Comparison of ENCODE assay signal across 29 cellular contexts in genomic region chr1:116278541-116278866, GRCh38.
"Had no signal": no experiment of that assay in that cellular context is flagged by ENCODE, and none has a peak within 500 bp of the region (broad histone marks: within the 10 kb centered on the region; RNA-seq: fewer than 3 reads in every experiment).

No MANE protein-coding gene starts in this region.

- H3K27me3 ChIP-seq: ascending aorta, breast epithelium, cardiac muscle cell, colonic mucosa, foreskin keratinocyte, gastrocnemius medialis, heart left ventricle had no signal

- H3K4me3 ChIP-seq: ascending aorta, breast epithelium, cardiac muscle cell, colonic mucosa, gastrocnemius medialis, heart left ventricle had no signal

- H3K27ac ChIP-seq: ascending aorta, breast epithelium, cardiac muscle cell, colonic mucosa, foreskin keratinocyte, gastrocnemius medialis, heart left ventricle, WERI-Rb-1 had no signal

- DNase-seq: activated B cell treated with CpG ODN at 0.5 μM for 24 hours; activated CD4-positive, alpha-beta T cell treated with anti-CD3 and anti-CD28 coated beads for 48 hours; activated CD4-positive, alpha-beta T cell treated with anti-CD3 and anti-CD28 coated beads, Interleukin-2, amount 50 U/mL, for 1 hour; activated CD4-positive, alpha-beta T cell treated with anti-CD3 and anti-CD28 coated beads, Interleukin-2, amount 50 U/mL, for 48 hours; activated CD8-positive, alpha-beta memory T cell treated with anti-CD3 and anti-CD28 coated beads for 24 hours; activated CD8-positive, alpha-beta memory T cell treated with anti-CD3 and anti-CD28 coated beads, Interleukin-2, amount 50 U/mL, for 4 hours; activated CD8-positive, alpha-beta T cell treated with anti-CD3 and anti-CD28 coated beads for 36 hours; activated effector memory CD4-positive, alpha-beta T cell treated with anti-CD3 and anti-CD28 coated beads, Interleukin-2, amount 50 U/mL, for 16 hours; activated naive CD4-positive, alpha-beta T cell treated with anti-CD3 and anti-CD28 coated beads, Interleukin-2, amount 10 ng/mL, durations not matched to agents 7 days and 5 days; activated naive CD8-positive, alpha-beta T cell treated with anti-CD3 and anti-CD28 coated beads, Interleukin-2, amount 10 ng/mL, durations not matched to agents 7 days and 5 days; activated T-cell treated with anti-CD3 and anti-CD28 coated beads, Interleukin-2, amount 50 U/mL, for 1 hour; activated T-cell treated with anti-CD3 and anti-CD28 coated beads, Interleukin-2, amount 50 U/mL, for 48 hours; central memory CD4-positive, alpha-beta T cell; cerebellar nuclear complex; effector CD8-positive, alpha-beta T cell; gastrocnemius medialis; glutamatergic neuron; heart left ventricle; T-helper 1 cell; T-helper 17 cell; T1000; WERI-Rb-1 had no signal

- H3K36me3 ChIP-seq: ascending aorta, breast epithelium, cardiac muscle cell, colonic mucosa, gastrocnemius medialis, heart left ventricle, WERI-Rb-1 had no signal

- H3K4me1 ChIP-seq: ascending aorta, breast epithelium, colonic mucosa had no signal

- FAIRE-seq: endometrium, endothelial cell of umbilical vein had no signal

- H3K9me3 ChIP-seq: ascending aorta, breast epithelium, colonic mucosa, gastrocnemius medialis had no signal
